ENCODE assay signal across 1 cellular context in genomic region chr18:76398899-76399612, GRCh38.
TF ChIP-seq lines count a peak whose summit lies in the region.

No MANE protein-coding gene starts in this region.

TF ChIP-seq in HepG2, 621 proteins besides CTCF, POLR2A, EP300 and RAD21 (continued from another document):
- TF ChIP-seq PRDM10 (CRISPR knock-in tag; IDR thresholded peaks at IDR 0.05; ENCODE audit: low read depth) (no peak), ZNF317 (CRISPR knock-in tag; IDR thresholded peaks at IDR 0.05) (0 out of 2 replicates have a peak, but pooled peaks have one; percentile 22), U2AF2 (IDR thresholded peaks at IDR 0.05; ENCODE audit: low read depth, low read length) (no peak), MXI1 (IDR thresholded peaks at IDR 0.05; ENCODE audit: borderline replicate concordance, low read depth, low read length) (0 out of 3 replicates have a peak, but pooled peaks have one; percentile 28), ZBTB33 (CRISPR knock-in tag; IDR thresholded peaks at IDR 0.05) (peak; percentile 98), ZNF607 (CRISPR knock-in tag; IDR thresholded peaks at IDR 0.05; ENCODE audit: borderline replicate concordance) (no peak), ZBTB38 (CRISPR knock-in tag; IDR thresholded peaks at IDR 0.05) (peak; percentile 91), HDAC1 (CRISPR knock-in tag; IDR thresholded peaks at IDR 0.05) (peak; percentile 29; the same call in 1 of the 2 replicates), SOX5 (CRISPR knock-in tag; IDR thresholded peaks at IDR 0.05; ENCODE audit: borderline replicate concordance) (peak; percentile 21; the same call in 1 of the 2 replicates), SP4 (CRISPR knock-in tag; IDR thresholded peaks at IDR 0.05) (no peak), ZNF891 (CRISPR knock-in tag; IDR thresholded peaks at IDR 0.05) (no peak), BORCS8-MEF2B (CRISPR knock-in tag; IDR thresholded peaks at IDR 0.05) (no peak), ZNF121 (CRISPR knock-in tag; IDR thresholded peaks at IDR 0.05) (no peak), HOXA3 (CRISPR knock-in tag; IDR thresholded peaks at IDR 0.05) (0 out of 2 replicates have a peak, but pooled peaks have one; percentile 17), CEBPB (IDR thresholded peaks at IDR 0.05; ENCODE audit: borderline replicate concordance, low read depth, low read length) (no peak), SMAD3 (CRISPR knock-in tag; IDR thresholded peaks at IDR 0.05) (peak; percentile 62; the same call in 1 of the 2 replicates), ZNF367 (CRISPR knock-in tag; IDR thresholded peaks at IDR 0.05; ENCODE audit: borderline replicate concordance) (no peak), TEAD3 (CRISPR knock-in tag; optimal IDR thresholded peaks at IDR 0.05; ENCODE audit: borderline replicate concordance) (peak; percentile 75), CSRNP2 (CRISPR knock-in tag; conservative IDR thresholded peaks at IDR 0.05; ENCODE audit: low read depth) (no peak), ZNF687 (CRISPR knock-in tag; IDR thresholded peaks at IDR 0.05) (peak; percentile 45), SATB2 (CRISPR knock-in tag; IDR thresholded peaks at IDR 0.05) (no peak), MBD4 (IDR thresholded peaks at IDR 0.05; ENCODE audit: borderline replicate concordance, low read length) (no peak), MAFF (IDR thresholded peaks at IDR 0.05; ENCODE audit: low read depth, low read length) (peak; percentile 75), STAT5B (CRISPR knock-in tag; IDR thresholded peaks at IDR 0.05) (no peak), IKZF4 (CRISPR knock-in tag; IDR thresholded peaks at IDR 0.05; ENCODE audit: borderline replicate concordance, low read depth, not compliant biosample characterization) (no peak), GFI1 (CRISPR knock-in tag; IDR thresholded peaks at IDR 0.05; ENCODE audit: borderline replicate concordance) (no peak), XRCC5 (optimal IDR thresholded peaks at IDR 0.05; ENCODE audit: low read length) (peak; percentile 43), ZBTB1 (CRISPR knock-in tag; IDR thresholded peaks at IDR 0.05; ENCODE audit: borderline replicate concordance) (no peak), EZH2 (conservative IDR thresholded peaks at IDR 0.05; ENCODE audit: low read depth, low read length) (no peak), ARNTL (CRISPR knock-in tag; IDR thresholded peaks at IDR 0.05) (no peak), TAF15 (IDR thresholded peaks at IDR 0.05; ENCODE audit: low read depth, low read length, poor library complexity, severe bottlenecking) (no peak), JARID2 (CRISPR knock-in tag; IDR thresholded peaks at IDR 0.05; ENCODE audit: insufficient replicate concordance) (peak; percentile 57), GATAD2A (CRISPR knock-in tag; IDR thresholded peaks at IDR 0.05) (peak; percentile 45), IRF2 (CRISPR knock-in tag; IDR thresholded peaks at IDR 0.05) (peak; percentile 59; the same call in 1 of the 2 replicates), MAFK (conservative IDR thresholded peaks at IDR 0.05 in 1 of 2, IDR thresholded peaks at IDR 0.05 in 1 of 2; ENCODE audit: low read length in 2 of 2) (peak; percentile 30 to 72; a peak in 3 of 4 replicates), YY1 (IDR thresholded peaks at IDR 0.05; ENCODE audit: insufficient read depth, insufficient replicate concordance, low read depth, low read length) (peak; percentile 33), ELF3 (CRISPR knock-in tag; IDR thresholded peaks at IDR 0.05) (0 out of 2 replicates have a peak, but pooled peaks have one; percentile 35), STAG1 (CRISPR knock-in tag; IDR thresholded peaks at IDR 0.05) (peak; percentile 96), SOX13 (IDR thresholded peaks at IDR 0.05) (no peak), SOX13 (CRISPR knock-in tag; conservative IDR thresholded peaks at IDR 0.05 in 1 of 2, IDR thresholded peaks at IDR 0.05 in 1 of 2) (peak in 1 of 2 experiments; percentile 27; a peak in 1 of 4 replicates)
